16 cellular contexts compared by ENCODE assay signal in the genomic region with DNA sequence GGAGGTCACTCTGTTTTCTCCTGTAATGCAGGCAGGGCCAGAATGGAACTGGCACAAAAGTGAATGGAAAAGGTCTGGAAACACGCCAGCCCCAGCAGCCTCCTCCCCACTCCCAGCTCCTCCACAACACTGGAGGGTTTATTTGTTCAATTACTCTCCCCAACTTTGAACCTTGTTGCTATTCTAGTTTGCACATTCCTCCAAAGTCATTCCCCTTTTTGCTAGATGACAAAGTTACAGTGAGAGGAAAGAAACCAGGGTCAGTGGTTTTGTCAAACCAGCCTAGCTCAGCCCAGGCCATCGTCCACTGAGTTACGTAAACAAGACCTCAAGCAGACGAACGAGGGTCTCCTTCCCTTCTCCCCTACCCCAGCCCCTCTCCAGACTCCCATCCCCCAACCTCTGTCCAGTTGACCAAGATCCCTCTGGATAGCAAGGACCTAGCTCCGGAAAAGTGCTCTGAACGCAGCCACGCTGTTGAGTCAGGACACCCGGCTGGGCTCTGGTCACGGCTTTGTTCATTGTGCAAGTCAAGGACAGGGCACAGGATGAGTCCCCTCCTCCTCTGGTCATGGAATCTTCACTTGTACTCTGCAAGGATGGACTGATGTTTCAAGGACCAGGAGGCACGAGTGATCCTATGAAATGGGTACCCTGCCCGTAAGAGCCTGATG.
DNase-seq lines count a peak whose midpoint lies in the region; ATAC-seq, FAIRE-seq and TF ChIP-seq lines count a peak whose summit lies in the region.
"Had no signal": no experiment of that assay in that cellular context is flagged by ENCODE, and none has a peak within 500 bp of the region (broad histone marks: within the 10 kb centered on the region; RNA-seq: fewer than 3 reads in every experiment).

No MANE protein-coding gene starts in this region.

- CTCF ChIA-PET in PC-3 (lab: Charles Lee), result no interaction called here

- no peaks in the 10 kb centered on the region for H3F3A ChIP-seq in PC-3 (ENCODE audit: low read length, unreplicated experiment)

- no peaks in the 10 kb centered on the region for H3K9me2 ChIP-seq in PC-3 (replicated peaks; ENCODE audit: low read length)

- no peak overlapping the region for H2AFZ ChIP-seq in PC-3 (ENCODE audit: low read length)

- H3K4me1 Mint-ChIP-seq in activated T-cell treated with anti-CD3 and anti-CD28 coated beads, Interleukin-2, amount 50 U/mL, for 72 hours (ENCODE audit: low read depth), result peaks cover 4% of the 10 kb centered on the region
- H3K4me1 Mint-ChIP-seq: activated CD4-positive, alpha-beta T cell treated with anti-CD3 and anti-CD28 coated beads, Interleukin-2, amount 10 ng/mL, durations not matched to agents 24 days and 14 days had no signal

- H3K9me3 ChIP-seq in PC-3 (ENCODE audit: low read length) (no peaks in the 10 kb centered on the region), esophagus squamous epithelium (peaks cover 0 to 4% (median 0%) of the 10 kb centered on the region in 3 donors)
- H3K9me3 ChIP-seq: neutrophil had no signal

- TF ChIP-seq POLR2A in esophagus squamous epithelium (IDR thresholded peaks at IDR 0.05), result no peak

- TF ChIP-seq CTCF in PC-3 (conservative IDR thresholded peaks at IDR 0.05; ENCODE audit: low read depth, low read length) (no peak), esophagus squamous epithelium (IDR thresholded peaks at IDR 0.05) (no peak)

- H3K79me2 ChIP-seq in PC-3 (ENCODE audit: low read length), result no peaks in the 10 kb centered on the region

- DNase-seq in PC-3, result peak; percentile 53
- no peak for DNase-seq in esophagus squamous epithelium (lab: John Stamatoyannopoulos, UW)
- DNase-seq in medulla oblongata (ENCODE audit: extremely low spot score), result peak; percentile 78
- peak; percentile 89 for DNase-seq in superior temporal gyrus (ENCODE audit: extremely low spot score)
- no peak for DNase-seq in activated T-cell treated with anti-CD3 and anti-CD28 coated beads, Interleukin-2, amount 50 U/mL, for 72 hours
- DNase-seq in GM19239 (ENCODE audit: insufficient read length, low spot score), result no peak
- no peak for DNase-seq in OCI-M1 (lab: John Stamatoyannopoulos, UW)
- DNase-seq: activated CD4-positive, alpha-beta T cell treated with anti-CD3 and anti-CD28 coated beads, Interleukin-2, amount 10 ng/mL, durations not matched to agents 24 days and 14 days; activated T-cell treated with anti-CD3 and anti-CD28 coated beads, Interleukin-2, amount 50 U/mL, for 4 hours; DMS79; NCI-H187; NCI-H526 had no signal

- H3K27ac ChIP-seq in PC-3 (ENCODE audit: low read length) (no peak overlapping the region), esophagus squamous epithelium (peak overlapping the region in 3 of 4 donors; percentile 54 to 73 (median 72))
- H3K27ac ChIP-seq: BLaER1 treated with 17β-estradiol and CSF1 and Interleukin-3, amounts not matched to agents 10 nM and 100 nM; epithelial cell of prostate; neutrophil had no signal

- peaks cover 58% of the 10 kb centered on the region for H3K27me3 Mint-ChIP-seq in activated T-cell treated with anti-CD3 and anti-CD28 coated beads, Interleukin-2, amount 50 U/mL, for 72 hours (ENCODE audit: low read depth)

- ATAC-seq in PC-3, result no peak; the same call in 1 of the 2 replicates
- no peak for ATAC-seq in activated T-cell treated with anti-CD3 and anti-CD28 coated beads, Interleukin-2, amount 50 U/mL, for 72 hours (replicated peaks in 1 of 2)
- ATAC-seq: activated T-cell treated with anti-CD3 and anti-CD28 coated beads, Interleukin-2, amount 50 U/mL, for 4 hours had no signal

- WGBS in esophagus squamous epithelium, 2 donors, result 70% methylated on average over 7 to 9 of the region's 12 CpGs

- no peaks in the 10 kb centered on the region for H3K27me3 ChIP-seq in PC-3 (ENCODE audit: low read length)
- peaks cover 0 to 16% (median 0%) of the 10 kb centered on the region in 4 donors for H3K27me3 ChIP-seq in esophagus squamous epithelium
- H3K27me3 ChIP-seq: neutrophil had no signal

- peaks cover 0 to 1% of the 10 kb centered on the region in 2 donors for H3K36me3 Mint-ChIP-seq in activated T-cell treated with anti-CD3 and anti-CD28 coated beads, Interleukin-2, amount 50 U/mL, for 72 hours (ENCODE audit: insufficient read depth in 2 of 2)
- H3K36me3 Mint-ChIP-seq: memory B cell had no signal

- BruUV-seq in PC-3 (replicated peaks; lab: Mats Ljungman, UMichigan), result no TSS peak

- H3K4me3 ChIP-seq in PC-3 (ENCODE audit: low read length) (no peak overlapping the region), esophagus squamous epithelium (no peak overlapping the region)
- H3K4me3 ChIP-seq: BLaER1 treated with 17β-estradiol and CSF1 and Interleukin-3, amounts not matched to agents 10 nM and 100 nM had no signal

- H3K9ac ChIP-seq in PC-3 (ENCODE audit: low read length), result no peak overlapping the region
- H3K9ac ChIP-seq: BLaER1 treated with 17β-estradiol and CSF1 and Interleukin-3, amounts not matched to agents 10 nM and 100 nM had no signal

- POLR2A ChIA-PET in PC-3 (lab: Charles Lee; ENCODE audit: unreplicated experiment), result no interaction called here

- H3K36me3 ChIP-seq in PC-3 (ENCODE audit: low read depth, low read length) (no peaks in the 10 kb centered on the region), esophagus squamous epithelium (no peaks in the 10 kb centered on the region)
- H3K36me3 ChIP-seq: BLaER1 treated with 17β-estradiol and CSF1 and Interleukin-3, amounts not matched to agents 10 nM and 100 nM; neutrophil had no signal

- H3K27ac Mint-ChIP-seq in activated T-cell treated with anti-CD3 and anti-CD28 coated beads, Interleukin-2, amount 50 U/mL, for 72 hours, result no peak overlapping the region
- H3K27ac Mint-ChIP-seq: activated CD4-positive, alpha-beta T cell treated with anti-CD3 and anti-CD28 coated beads, Interleukin-2, amount 10 ng/mL, durations not matched to agents 24 days and 14 days; memory B cell had no signal

- H3K4me2 ChIP-seq in PC-3 (ENCODE audit: low read length), result no peak overlapping the region
- H3K4me2 ChIP-seq: BLaER1 treated with 17β-estradiol and CSF1 and Interleukin-3, amounts not matched to agents 10 nM and 100 nM had no signal

- no peaks in the 10 kb centered on the region for H4K20me1 ChIP-seq in PC-3 (ENCODE audit: low read length)

- H3K4me1 ChIP-seq in PC-3 (ENCODE audit: insufficient read depth, low read length) (peaks cover 8% of the 10 kb centered on the region; the same call in 1 of the 2 replicates), esophagus squamous epithelium (peaks cover 0 to 38% (median 16%) of the 10 kb centered on the region in 3 donors)

- H3K4me3 Mint-ChIP-seq in activated T-cell treated with anti-CD3 and anti-CD28 coated beads, Interleukin-2, amount 50 U/mL, for 72 hours, result no peak overlapping the region
- H3K4me3 Mint-ChIP-seq: activated CD4-positive, alpha-beta T cell treated with anti-CD3 and anti-CD28 coated beads, Interleukin-2, amount 10 ng/mL, durations not matched to agents 24 days and 14 days; activated T-cell treated with anti-CD3 and anti-CD28 coated beads, Interleukin-2, amount 50 U/mL, for 4 hours; memory B cell had no signal

- FAIRE-seq in GM19239 (lab: Jason Lieb, UNC), result no peak

- peaks cover 2 to 3% of the 10 kb centered on the region in 2 donors for H3K9me3 Mint-ChIP-seq in activated T-cell treated with anti-CD3 and anti-CD28 coated beads, Interleukin-2, amount 50 U/mL, for 72 hours
- H3K9me3 Mint-ChIP-seq: activated CD4-positive, alpha-beta T cell treated with anti-CD3 and anti-CD28 coated beads, Interleukin-2, amount 10 ng/mL, durations not matched to agents 24 days and 14 days; activated T-cell treated with anti-CD3 and anti-CD28 coated beads, Interleukin-2, amount 50 U/mL, for 4 hours; memory B cell had no signal

- intact Hi-C loops in PC-3 (cut with micrococcal nuclease) (loop anchor here (1.0 kb wide), 1 partner anchor 15 kb away; no protein-coding TSS in a partner anchor), esophagus squamous epithelium (cut with DNase I) (no loop called here)

Comparison
In these comparisons a context has a peak if more than half of its experiments do, and no peak if none do; other contexts are left out.
1. DNase-seq: peak in PC-3 (single experiment), medulla oblongata (single experiment) and superior temporal gyrus (single experiment); none in esophagus squamous epithelium (single experiment), activated T-cell treated with anti-CD3 and anti-CD28 coated beads, Interleukin-2, amount 50 U/mL, for 72 hours (0 of 2), GM19239 (single experiment) and OCI-M1 (single experiment).